Comparison of ENCODE assay signal across 17 cellular contexts in genomic region chr10:22148956-22149355, GRCh38.
DNase-seq lines count a peak whose midpoint lies in the region; ATAC-seq, FAIRE-seq and TF ChIP-seq lines count a peak whose summit lies in the region.
"Had no signal": no experiment of that assay in that cellular context is flagged by ENCODE, and none has a peak within 500 bp of the region (broad histone marks: within the 10 kb centered on the region; RNA-seq: fewer than 3 reads in every experiment).

No MANE protein-coding gene starts in this region.

- no peak overlapping the region for H3K4me2 ChIP-seq in astrocyte (ENCODE audit: low read length)

- ATAC-seq in GM21381 (IDR thresholded peaks at IDR 0.05; ENCODE audit: unreplicated experiment): no peak
- no peak for ATAC-seq in lower lobe of right lung
- ATAC-seq: natural killer cell had no signal

- H4K20me1 ChIP-seq in astrocyte (ENCODE audit: insufficient read depth, low read length): no peaks in the 10 kb centered on the region

- H3K27ac ChIP-seq in astrocyte (ENCODE audit: low read depth, low read length): no peak overlapping the region
- H3K27ac ChIP-seq in lower lobe of right lung: no peak overlapping the region

- no peak overlapping the region for H2AFZ ChIP-seq in astrocyte (ENCODE audit: low read depth, low read length)

- no peaks in the 10 kb centered on the region for H3K79me2 ChIP-seq in astrocyte (ENCODE audit: insufficient read depth, low read length)

- H3K27ac Mint-ChIP-seq in astrocyte (ENCODE audit: unreplicated experiment): no peak overlapping the region
- H3K27ac Mint-ChIP-seq: memory B cell, natural killer cell had no signal

- H3K9me3 ChIP-seq in astrocyte (ENCODE audit: insufficient read depth, low read depth, low read length) (no peaks in the 10 kb centered on the region), lower lobe of right lung (no peaks in the 10 kb centered on the region)

- no peak for FAIRE-seq in astrocyte (lab: Jason Lieb, UNC)
- FAIRE-seq: G401.6, small intestine had no signal

- no peaks in the 10 kb centered on the region for H3K36me3 Mint-ChIP-seq in astrocyte (ENCODE audit: low read depth, unreplicated experiment)
- H3K36me3 Mint-ChIP-seq: natural killer cell had no signal

- intact Hi-C loops in lower lobe of right lung (cut with DNase I): no loop called here

- H3K27me3 ChIP-seq in astrocyte (ENCODE audit: insufficient read depth, low read length) (no peaks in the 10 kb centered on the region), lower lobe of right lung (ENCODE audit: low read depth) (no peaks in the 10 kb centered on the region)

- no peaks in the 10 kb centered on the region for H3K27me3 Mint-ChIP-seq in astrocyte (ENCODE audit: low read depth, unreplicated experiment)

- no peak for TF ChIP-seq CTCF in astrocyte (IDR thresholded peaks at IDR 0.05; ENCODE audit: insufficient read depth, low read depth, low read length)
- no peak for TF ChIP-seq CTCF in lower lobe of right lung (IDR thresholded peaks at IDR 0.05)

- H3K36me3 ChIP-seq in astrocyte (ENCODE audit: insufficient read depth, low read length) (no peaks in the 10 kb centered on the region), lower lobe of right lung (no peaks in the 10 kb centered on the region)

- DNase-seq in Daoy (ENCODE audit: low read depth) (peak; percentile 4), LHCN-M2 (ENCODE audit: low read depth) (peak; percentile 4), astrocyte (ENCODE audit: low read depth) (peak; percentile 10), glomerular endothelial cell (ENCODE audit: extremely low read depth, low read depth, low spot score) (peak; percentile 23), lower lobe of right lung (no peak), C1 segment of cervical spinal cord (lab: John Stamatoyannopoulos, UW) (no peak), NCI-H774 (lab: John Stamatoyannopoulos, UW) (no peak)
- DNase-seq: activated CD4-positive, alpha-beta T cell treated with anti-CD3 and anti-CD28 coated beads for 48 hours; activated naive CD4-positive, alpha-beta T cell treated with Interleukin-2 at 50 U/mL for 16 hours; head of caudate nucleus; natural killer cell; NCI-H1048; posterior cingulate gyrus; small intestine had no signal

- H3K9ac ChIP-seq in astrocyte (ENCODE audit: low read length): no peak overlapping the region

- no peaks in the 10 kb centered on the region for H3K4me1 ChIP-seq in astrocyte (ENCODE audit: insufficient read depth, low read length)
- H3K4me1 ChIP-seq in lower lobe of right lung: no peaks in the 10 kb centered on the region

- H3K4me3 Mint-ChIP-seq in astrocyte (ENCODE audit: unreplicated experiment): no peak overlapping the region
- H3K4me3 Mint-ChIP-seq: memory B cell, natural killer cell had no signal

- peaks cover 13% of the 10 kb centered on the region for H3K9me3 Mint-ChIP-seq in astrocyte (ENCODE audit: unreplicated experiment)

- H3K4me1 Mint-ChIP-seq in astrocyte (ENCODE audit: low read depth, unreplicated experiment): no peaks in the 10 kb centered on the region
- H3K4me1 Mint-ChIP-seq: memory B cell, natural killer cell had no signal

- H3K4me3 ChIP-seq in astrocyte (ENCODE audit: insufficient read depth, low read depth, low read length): no peak overlapping the region
- H3K4me3 ChIP-seq in lower lobe of right lung: no peak overlapping the region

Comparison
In these comparisons a context has a peak if more than half of its experiments do, and no peak if none do; other contexts are left out.
1. DNase-seq: peak in Daoy (single experiment), LHCN-M2 (single experiment), astrocyte (single experiment) and glomerular endothelial cell (single experiment); none in lower lobe of right lung (single experiment), C1 segment of cervical spinal cord (0 of 14) and NCI-H774 (single experiment).